1 cellular context compared by ENCODE assay signal in the genomic region with DNA sequence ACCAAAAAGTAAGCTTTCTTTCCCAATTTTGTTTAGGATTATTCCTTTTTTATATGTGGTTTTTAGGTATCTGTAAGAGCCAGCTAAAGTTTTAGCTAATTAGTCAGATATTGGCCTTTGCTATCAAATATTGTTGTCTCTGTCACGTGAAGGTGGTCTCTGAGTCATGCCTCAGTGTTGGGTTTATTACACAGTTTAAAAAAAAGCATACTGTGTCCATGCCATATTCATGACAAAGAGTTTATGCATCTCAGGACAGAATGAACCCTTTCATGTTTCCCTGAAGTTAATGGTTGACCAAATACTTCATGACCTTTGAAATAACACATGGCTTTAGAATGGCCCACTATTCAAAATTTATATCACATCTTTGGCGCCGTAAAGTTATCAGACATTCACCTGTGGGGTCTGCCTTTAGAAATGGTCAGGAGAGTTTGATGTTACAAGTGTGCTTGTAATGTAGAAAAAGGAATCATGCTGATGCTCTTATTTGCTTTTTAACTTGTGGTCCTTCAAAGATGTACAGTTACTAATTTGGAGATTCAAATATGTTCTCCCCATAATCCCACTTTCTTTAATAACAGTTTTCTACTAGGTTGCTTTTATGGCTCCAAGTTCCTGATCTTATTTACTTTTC.
A peak's percentile ranks its signal among the peaks of the same experiment; 100 is the strongest.
TF ChIP-seq lines count a peak whose summit lies in the region.

No MANE protein-coding gene starts in this region.

TF ChIP-seq in HepG2, 621 proteins besides CTCF, POLR2A, EP300 and RAD21 (continued from another document):
- TF ChIP-seq, protein P1, sequence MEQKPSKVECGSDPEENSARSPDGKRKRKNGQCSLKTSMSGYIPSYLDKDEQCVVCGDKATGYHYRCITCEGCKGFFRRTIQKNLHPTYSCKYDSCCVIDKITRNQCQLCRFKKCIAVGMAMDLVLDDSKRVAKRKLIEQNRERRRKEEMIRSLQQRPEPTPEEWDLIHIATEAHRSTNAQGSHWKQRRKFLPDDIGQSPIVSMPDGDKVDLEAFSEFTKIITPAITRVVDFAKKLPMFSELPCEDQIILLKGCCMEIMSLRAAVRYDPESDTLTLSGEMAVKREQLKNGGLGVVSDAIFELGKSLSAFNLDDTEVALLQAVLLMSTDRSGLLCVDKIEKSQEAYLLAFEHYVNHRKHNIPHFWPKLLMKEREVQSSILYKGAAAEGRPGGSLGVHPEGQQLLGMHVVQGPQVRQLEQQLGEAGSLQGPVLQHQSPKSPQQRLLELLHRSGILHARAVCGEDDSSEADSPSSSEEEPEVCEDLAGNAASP (CRISPR knock-in tag; IDR thresholded peaks at IDR 0.05; ENCODE audit: borderline replicate concordance) = 0 out of 2 replicates have a peak, but pooled peaks have one; percentile 26
- TF ChIP-seq, protein P2, sequence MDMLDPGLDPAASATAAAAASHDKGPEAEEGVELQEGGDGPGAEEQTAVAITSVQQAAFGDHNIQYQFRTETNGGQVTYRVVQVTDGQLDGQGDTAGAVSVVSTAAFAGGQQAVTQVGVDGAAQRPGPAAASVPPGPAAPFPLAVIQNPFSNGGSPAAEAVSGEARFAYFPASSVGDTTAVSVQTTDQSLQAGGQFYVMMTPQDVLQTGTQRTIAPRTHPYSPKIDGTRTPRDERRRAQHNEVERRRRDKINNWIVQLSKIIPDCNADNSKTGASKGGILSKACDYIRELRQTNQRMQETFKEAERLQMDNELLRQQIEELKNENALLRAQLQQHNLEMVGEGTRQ (IDR thresholded peaks at IDR 0.05; ENCODE audit: low read depth, low read length) = peak; percentile 68; the same call in 1 of the 2 replicates
- TF ChIP-seq, protein P2 (CRISPR knock-in tag; IDR thresholded peaks at IDR 0.05; ENCODE audit: borderline replicate concordance) = no peak; the same call in 1 of the 2 replicates
- TF ChIP-seq SCMH1 (CRISPR knock-in tag; IDR thresholded peaks at IDR 0.05; ENCODE audit: borderline replicate concordance) = no peak
- TF ChIP-seq DMAP1 (CRISPR knock-in tag; IDR thresholded peaks at IDR 0.05) = peak; percentile 24; the same call in 1 of the 2 replicates
- no peak for TF ChIP-seq CSRNP1 (CRISPR knock-in tag; IDR thresholded peaks at IDR 0.05)
- TF ChIP-seq, protein P3, sequence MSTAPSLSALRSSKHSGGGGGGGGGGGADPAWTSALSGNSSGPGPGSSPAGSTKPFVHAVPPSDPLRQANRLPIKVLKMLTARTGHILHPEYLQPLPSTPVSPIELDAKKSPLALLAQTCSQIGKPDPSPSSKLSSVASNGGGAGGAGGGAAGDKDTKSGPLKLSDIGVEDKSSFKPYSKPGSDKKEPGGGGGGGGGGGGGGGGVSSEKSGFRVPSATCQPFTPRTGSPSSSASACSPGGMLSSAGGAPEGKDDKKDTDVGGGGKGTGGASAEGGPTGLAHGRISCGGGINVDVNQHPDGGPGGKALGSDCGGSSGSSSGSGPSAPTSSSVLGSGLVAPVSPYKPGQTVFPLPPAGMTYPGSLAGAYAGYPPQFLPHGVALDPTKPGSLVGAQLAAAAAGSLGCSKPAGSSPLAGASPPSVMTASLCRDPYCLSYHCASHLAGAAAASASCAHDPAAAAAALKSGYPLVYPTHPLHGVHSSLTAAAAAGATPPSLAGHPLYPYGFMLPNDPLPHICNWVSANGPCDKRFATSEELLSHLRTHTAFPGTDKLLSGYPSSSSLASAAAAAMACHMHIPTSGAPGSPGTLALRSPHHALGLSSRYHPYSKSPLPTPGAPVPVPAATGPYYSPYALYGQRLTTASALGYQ (CRISPR knock-in tag; IDR thresholded peaks at IDR 0.05) = 0 out of 2 replicates have a peak, but pooled peaks have one; percentile 25
- TF ChIP-seq ZNF709 (CRISPR knock-in tag; IDR thresholded peaks at IDR 0.05) = no peak
- TF ChIP-seq MYPOP (CRISPR knock-in tag; IDR thresholded peaks at IDR 0.05) = no peak
- TF ChIP-seq, protein P4, sequence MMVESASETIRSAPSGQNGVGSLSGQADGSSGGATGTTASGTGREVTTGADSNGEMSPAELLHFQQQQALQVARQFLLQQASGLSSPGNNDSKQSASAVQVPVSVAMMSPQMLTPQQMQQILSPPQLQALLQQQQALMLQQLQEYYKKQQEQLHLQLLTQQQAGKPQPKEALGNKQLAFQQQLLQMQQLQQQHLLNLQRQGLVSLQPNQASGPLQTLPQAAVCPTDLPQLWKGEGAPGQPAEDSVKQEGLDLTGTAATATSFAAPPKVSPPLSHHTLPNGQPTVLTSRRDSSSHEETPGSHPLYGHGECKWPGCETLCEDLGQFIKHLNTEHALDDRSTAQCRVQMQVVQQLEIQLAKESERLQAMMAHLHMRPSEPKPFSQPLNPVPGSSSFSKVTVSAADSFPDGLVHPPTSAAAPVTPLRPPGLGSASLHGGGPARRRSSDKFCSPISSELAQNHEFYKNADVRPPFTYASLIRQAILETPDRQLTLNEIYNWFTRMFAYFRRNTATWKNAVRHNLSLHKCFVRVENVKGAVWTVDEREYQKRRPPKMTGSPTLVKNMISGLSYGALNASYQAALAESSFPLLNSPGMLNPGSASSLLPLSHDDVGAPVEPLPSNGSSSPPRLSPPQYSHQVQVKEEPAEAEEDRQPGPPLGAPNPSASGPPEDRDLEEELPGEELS (CRISPR knock-in tag; IDR thresholded peaks at IDR 0.05) = peak; percentile 63
- TF ChIP-seq MIXL1 (CRISPR knock-in tag; IDR thresholded peaks at IDR 0.05) = no peak
- peak; percentile 58 for TF ChIP-seq TCF7 (IDR thresholded peaks at IDR 0.05; ENCODE audit: low read depth)
- no peak for TF ChIP-seq ZFP37 (CRISPR knock-in tag; IDR thresholded peaks at IDR 0.05; ENCODE audit: borderline replicate concordance)
- TF ChIP-seq SRSF9 (IDR thresholded peaks at IDR 0.05; ENCODE audit: borderline replicate concordance, insufficient read depth, low read depth, low read length, poor library complexity, severe bottlenecking) = no peak
- no peak for TF ChIP-seq ZNF619 (CRISPR knock-in tag; IDR thresholded peaks at IDR 0.05)
- TF ChIP-seq ZSCAN29 (CRISPR knock-in tag; conservative IDR thresholded peaks at IDR 0.05) = no peak
- TF ChIP-seq ZHX2 (IDR thresholded peaks at IDR 0.05; ENCODE audit: low read depth) = no peak
- no peak for TF ChIP-seq ZHX2 (CRISPR knock-in tag; IDR thresholded peaks at IDR 0.05; ENCODE audit: borderline replicate concordance)
- no peak for TF ChIP-seq ZMYM3 (CRISPR knock-in tag; IDR thresholded peaks at IDR 0.05)
- TF ChIP-seq ZNF317 (CRISPR knock-in tag; IDR thresholded peaks at IDR 0.05) = no peak
- no peak for TF ChIP-seq EED (CRISPR knock-in tag; IDR thresholded peaks at IDR 0.05)
- no peak for TF ChIP-seq BRD4 (CRISPR knock-in tag; IDR thresholded peaks at IDR 0.05)
- 0 out of 2 replicates have a peak, but pooled peaks have one; percentile 43 for TF ChIP-seq NR2F6 (IDR thresholded peaks at IDR 0.05)
- TF ChIP-seq NR2F6 (CRISPR knock-in tag; IDR thresholded peaks at IDR 0.05) = peak; percentile 27; the same call in 1 of the 2 replicates
- TF ChIP-seq THAP11 (CRISPR knock-in tag; IDR thresholded peaks at IDR 0.05) = no peak
- TF ChIP-seq ZNF724P (CRISPR knock-in tag; IDR thresholded peaks at IDR 0.05; ENCODE audit: borderline replicate concordance) = no peak
- peak; percentile 54; the same call in 1 of the 2 replicates for TF ChIP-seq NFIC (IDR thresholded peaks at IDR 0.05; ENCODE audit: low read length)
- TF ChIP-seq, protein P5, sequence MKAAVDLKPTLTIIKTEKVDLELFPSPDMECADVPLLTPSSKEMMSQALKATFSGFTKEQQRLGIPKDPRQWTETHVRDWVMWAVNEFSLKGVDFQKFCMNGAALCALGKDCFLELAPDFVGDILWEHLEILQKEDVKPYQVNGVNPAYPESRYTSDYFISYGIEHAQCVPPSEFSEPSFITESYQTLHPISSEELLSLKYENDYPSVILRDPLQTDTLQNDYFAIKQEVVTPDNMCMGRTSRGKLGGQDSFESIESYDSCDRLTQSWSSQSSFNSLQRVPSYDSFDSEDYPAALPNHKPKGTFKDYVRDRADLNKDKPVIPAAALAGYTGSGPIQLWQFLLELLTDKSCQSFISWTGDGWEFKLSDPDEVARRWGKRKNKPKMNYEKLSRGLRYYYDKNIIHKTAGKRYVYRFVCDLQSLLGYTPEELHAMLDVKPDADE (CRISPR knock-in tag; IDR thresholded peaks at IDR 0.05) = no peak
- TF ChIP-seq ZNF44 (CRISPR knock-in tag; IDR thresholded peaks at IDR 0.05) = no peak
- TF ChIP-seq ATF1 (CRISPR knock-in tag; IDR thresholded peaks at IDR 0.05) = no peak
- no peak for TF ChIP-seq TRIM24 (CRISPR knock-in tag; IDR thresholded peaks at IDR 0.05)
- TF ChIP-seq NFKB2 (CRISPR knock-in tag; IDR thresholded peaks at IDR 0.05; ENCODE audit: borderline replicate concordance) = no peak
- 0 out of 2 replicates have a peak, but pooled peaks have one; percentile 33 for TF ChIP-seq MED1 (CRISPR knock-in tag; IDR thresholded peaks at IDR 0.05)
- TF ChIP-seq FOSL1 (CRISPR knock-in tag; IDR thresholded peaks at IDR 0.05; ENCODE audit: borderline replicate concordance) = peak; percentile 69; the same call in 1 of the 2 replicates
- TF ChIP-seq FOSL2 (CRISPR knock-in tag; IDR thresholded peaks at IDR 0.05) = peak; percentile 85
- TF ChIP-seq PATZ1 (CRISPR knock-in tag; IDR thresholded peaks at IDR 0.05) = no peak
